Comparison of ENCODE assay signal across 16 cellular contexts in genomic region chr2:7745369-7745768, GRCh38.
A peak's percentile ranks its signal among the peaks of the same experiment; 100 is the strongest.
DNase-seq lines count a peak whose midpoint lies in the region; ATAC-seq, FAIRE-seq and TF ChIP-seq lines count a peak whose summit lies in the region.
"Had no signal": no experiment of that assay in that cellular context is flagged by ENCODE, and none has a peak within 500 bp of the region (broad histone marks: within the 10 kb centered on the region; RNA-seq: fewer than 3 reads in every experiment).

No MANE protein-coding gene starts in this region.

- TF ChIP-seq CTCF in 22Rv1 (IDR thresholded peaks at IDR 0.05) (no peak), Peyer's patch (IDR thresholded peaks at IDR 0.05) (no peak), body of pancreas (IDR thresholded peaks at IDR 0.05) (no peak)
- TF ChIP-seq CTCF in CD8-positive, alpha-beta T cell (IDR thresholded peaks at IDR 0.05) = no peak

- no peak overlapping the region for H3K4me3 Mint-ChIP-seq in CD8-positive, alpha-beta T cell
- H3K4me3 Mint-ChIP-seq in central memory CD8-positive, alpha-beta T cell = peak overlapping the region; percentile 7

- no peak for ATAC-seq in CD8-positive, alpha-beta T cell
- no peak for ATAC-seq in central memory CD8-positive, alpha-beta T cell (replicated peaks; ENCODE audit: extremely low read depth, poor library complexity, severe bottlenecking)
- ATAC-seq in GM21576 (IDR thresholded peaks at IDR 0.05; ENCODE audit: unreplicated experiment) = no peak
- no peak for ATAC-seq in body of pancreas

- POLR2A ChIA-PET in CD8-positive, alpha-beta T cell (lab: Charles Lee) = interaction anchor here (1.2 to 1.3 kb wide), 3 partner anchors 12 to 936 kb away, joined by 4 to 9 read pairs (median 4); partner anchors contain the start of gene ID2

- no peaks in the 10 kb centered on the region for H3K36me3 ChIP-seq in CD8-positive, alpha-beta T cell (ENCODE audit: insufficient read depth, low read length)
- H3K36me3 ChIP-seq in Peyer's patch (no peaks in the 10 kb centered on the region), body of pancreas (replicated peaks in 1 of 2; ENCODE audit: insufficient read depth in 1 of 2, low read depth in 2 of 2) (no peaks in the 10 kb centered on the region)
- H3K36me3 ChIP-seq: sigmoid colon had no signal

- H3K27ac Mint-ChIP-seq in CD8-positive, alpha-beta T cell = peak overlapping the region; percentile 46
- peak overlapping the region; percentile 35 for H3K27ac Mint-ChIP-seq in central memory CD8-positive, alpha-beta T cell (ENCODE audit: low read depth)

- H3K4me3 ChIP-seq in CD8-positive, alpha-beta T cell (ENCODE audit: low read depth, low read length) = no peak overlapping the region
- H3K4me3 ChIP-seq in Peyer's patch (no peak overlapping the region), body of pancreas (no peak overlapping the region)
- H3K4me3 ChIP-seq: dorsolateral prefrontal cortex, hepatocyte, sigmoid colon, testis had no signal

- DNase-seq in CD8-positive, alpha-beta T cell = no peak
- DNase-seq in NCI-H774 (lab: John Stamatoyannopoulos, UW) (peak; percentile 29), GM19239 (ENCODE audit: insufficient read length, low spot score) (no peak), Peyer's patch (no peak), body of pancreas (no peak)
- no peak for DNase-seq in central memory CD8-positive, alpha-beta T cell (ENCODE audit: low spot score in 2 of 2)
- DNase-seq: activated CD4-positive, alpha-beta T cell treated with anti-CD3 and anti-CD28 coated beads for 4 hours; activated effector memory CD4-positive, alpha-beta T cell treated with Interleukin-2 at 50 U/mL for 16 hours; DMS 273 treated with DMSO at 0.1 percent for 48 hours; dorsolateral prefrontal cortex; Kasumi-1; sigmoid colon; testis had no signal

- peaks cover 9% of the 10 kb centered on the region for H3K9me3 Mint-ChIP-seq in CD8-positive, alpha-beta T cell
- no peaks in the 10 kb centered on the region for H3K9me3 Mint-ChIP-seq in central memory CD8-positive, alpha-beta T cell

- TF ChIP-seq POLR2A in Peyer's patch (IDR thresholded peaks at IDR 0.05) = no peak
- TF ChIP-seq POLR2A in body of pancreas (IDR thresholded peaks at IDR 0.05) = no peak

- WGBS in body of pancreas, 2 donors = 30 to 52% methylated on average over 2 of the region's 2 CpGs

- H3K27me3 Mint-ChIP-seq in CD8-positive, alpha-beta T cell (ENCODE audit: low read depth) = no peaks in the 10 kb centered on the region
- no peaks in the 10 kb centered on the region for H3K27me3 Mint-ChIP-seq in central memory CD8-positive, alpha-beta T cell

- H3K4me1 ChIP-seq in CD8-positive, alpha-beta T cell (ENCODE audit: insufficient read depth, low read length) = peaks cover 20% of the 10 kb centered on the region
- no peaks in the 10 kb centered on the region for H3K4me1 ChIP-seq in Peyer's patch
- peaks cover 5% of the 10 kb centered on the region for H3K4me1 ChIP-seq in body of pancreas
- H3K4me1 ChIP-seq: testis had no signal

- H3K9me3 ChIP-seq in CD8-positive, alpha-beta T cell (ENCODE audit: low read length) = no peaks in the 10 kb centered on the region
- H3K9me3 ChIP-seq in Peyer's patch (no peaks in the 10 kb centered on the region), body of pancreas (no peaks in the 10 kb centered on the region)
- H3K9me3 ChIP-seq: sigmoid colon, testis had no signal

- no peaks in the 10 kb centered on the region for H3K36me3 Mint-ChIP-seq in CD8-positive, alpha-beta T cell
- H3K36me3 Mint-ChIP-seq in central memory CD8-positive, alpha-beta T cell (ENCODE audit: insufficient read depth) = peaks cover 14% of the 10 kb centered on the region

- peaks cover 56% of the 10 kb centered on the region for H3K4me1 Mint-ChIP-seq in CD8-positive, alpha-beta T cell (ENCODE audit: low read depth)
- H3K4me1 Mint-ChIP-seq in central memory CD8-positive, alpha-beta T cell = peaks cover 43% of the 10 kb centered on the region

- peak overlapping the region; percentile 76 for H3K27ac ChIP-seq in 22Rv1
- H3K27ac ChIP-seq in CD8-positive, alpha-beta T cell (ENCODE audit: low read depth, low read length) = no peak overlapping the region
- H3K27ac ChIP-seq in Peyer's patch = peak overlapping the region in 2 of 4 donors; percentile 12 to 47
- H3K27ac ChIP-seq in body of pancreas = no peak overlapping the region
- H3K27ac ChIP-seq: dorsolateral prefrontal cortex, hepatocyte, sigmoid colon, testis had no signal

- no peaks in the 10 kb centered on the region for H3K27me3 ChIP-seq in CD8-positive, alpha-beta T cell (ENCODE audit: insufficient read depth, low read length)
- H3K27me3 ChIP-seq in Peyer's patch (no peaks in the 10 kb centered on the region), body of pancreas (no peaks in the 10 kb centered on the region)
- H3K27me3 ChIP-seq: hepatocyte, sigmoid colon, testis had no signal

- FAIRE-seq in GM19239 (lab: Jason Lieb, UNC) = no peak

- CTCF ChIA-PET in CD8-positive, alpha-beta T cell (lab: Charles Lee) = interaction anchor here (0.7 to 1.2 kb wide), 2 partner anchors 18 to 20 kb away, joined by 3 to 5 read pairs; no protein-coding TSS in a partner anchor

- intact Hi-C loops in CD8-positive, alpha-beta T cell (cut with DNase I, micrococcal nuclease) = loop anchor here in 1 of 2 experiments (2.0 kb wide), 1 partner anchor 21 kb away; no protein-coding TSS in a partner anchor
- intact Hi-C loops in body of pancreas (cut with DNase I) = no loop called here
